17 cellular contexts compared by ENCODE assay signal in the genomic region with DNA sequence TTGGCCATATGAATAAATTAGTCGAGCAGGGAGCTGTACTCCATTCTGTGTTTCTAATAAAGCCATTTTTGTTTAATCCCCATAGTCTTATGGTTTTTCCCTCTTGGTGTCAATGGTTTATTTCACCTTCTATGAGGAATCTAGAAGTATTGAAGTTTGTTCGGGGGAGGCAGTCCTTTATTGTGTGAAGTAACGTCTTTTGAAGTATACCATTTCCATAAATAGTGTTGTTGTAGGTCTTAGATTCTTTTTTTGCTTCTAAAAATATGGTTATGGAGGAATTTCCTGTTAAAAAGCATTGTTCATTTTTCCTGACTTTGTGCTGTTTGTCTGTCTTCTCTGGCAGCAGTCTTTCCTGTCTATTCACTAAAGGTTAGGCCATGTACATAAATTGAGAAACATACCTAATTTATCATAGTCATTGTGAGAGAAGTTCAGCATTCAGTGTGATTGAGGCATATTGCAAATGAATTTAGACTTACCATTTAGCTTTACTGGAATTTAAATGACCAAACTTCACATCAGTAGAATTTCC.
"Had no signal": no experiment of that assay in that cellular context is flagged by ENCODE, and none has a peak within 500 bp of the region (broad histone marks: within the 10 kb centered on the region; RNA-seq: fewer than 3 reads in every experiment).

No MANE protein-coding gene starts in this region.

- H3K27ac Mint-ChIP-seq: memory B cell; natural killer cell treated with Interleukin-12 subunit alpha and Interleukin-12 subunit beta and Interleukin-15 and Interleukin-18, amount 100 ng/mL, for 72 hours had no signal

- H3K4me1 Mint-ChIP-seq: memory B cell had no signal

- H3K27me3 Mint-ChIP-seq: activated T-helper 17 cell treated with anti-CD3 and anti-CD28 coated beads, Interleukin-2, amount 50 U/mL, for 72 hours; memory B cell; natural killer cell treated with Interleukin-12 subunit alpha and Interleukin-12 subunit beta and Interleukin-15 and Interleukin-18, amount 100 ng/mL, for 72 hours; progenitor cell of endocrine pancreas had no signal

- DNase-seq: activated CD4-positive, alpha-beta T cell treated with anti-CD3 and anti-CD28 coated beads, Interleukin-2, amount 50 U/mL, for 48 hours; activated naive CD4-positive, alpha-beta T cell treated with Interleukin-2 at 50 U/mL for 16 hours; aorta; left colon; nucleus accumbens; right cardiac atrium; small intestine; stimulated activated CD4-positive, alpha-beta T cell treated with anti-CD3 and anti-CD28 coated beads, Interleukin-4, amount 100 ng/mL, for 4 hours; stimulated activated CD8-positive, alpha-beta memory T cell treated with anti-CD3 and anti-CD28 coated beads, Interleukin-4, amount 100 ng/mL, for 48 hours; stimulated activated naive CD4-positive, alpha-beta T cell treated with Interleukin-2 at 50 U/mL for 16 hours; transverse colon; WERI-Rb-1 had no signal

- H3K4me3 ChIP-seq: esophagus muscularis mucosa, transverse colon had no signal

- H3K4me3 Mint-ChIP-seq: activated T-helper 17 cell treated with anti-CD3 and anti-CD28 coated beads, Interleukin-2, amount 50 U/mL, for 72 hours; memory B cell; natural killer cell treated with Interleukin-12 subunit alpha and Interleukin-12 subunit beta and Interleukin-15 and Interleukin-18, amount 100 ng/mL, for 72 hours had no signal

- H3K27ac ChIP-seq: esophagus muscularis mucosa, transverse colon, WERI-Rb-1 had no signal

- H3K27me3 ChIP-seq: esophagus muscularis mucosa, transverse colon had no signal

- ATAC-seq: activated T-helper 17 cell treated with anti-CD3 and anti-CD28 coated beads, Interleukin-2, amount 50 U/mL, for 72 hours; left colon; natural killer cell treated with Interleukin-12 subunit alpha and Interleukin-12 subunit beta and Interleukin-15 and Interleukin-18, amount 100 ng/mL, for 72 hours; right cardiac atrium had no signal

- H3K9me3 Mint-ChIP-seq: activated T-helper 17 cell treated with anti-CD3 and anti-CD28 coated beads, Interleukin-2, amount 50 U/mL, for 72 hours; memory B cell; natural killer cell treated with Interleukin-12 subunit alpha and Interleukin-12 subunit beta and Interleukin-15 and Interleukin-18, amount 100 ng/mL, for 72 hours had no signal

- H3K9me3 ChIP-seq: esophagus muscularis mucosa, transverse colon had no signal
